ENCODE assay signal across 33 cellular contexts in the genomic region with DNA sequence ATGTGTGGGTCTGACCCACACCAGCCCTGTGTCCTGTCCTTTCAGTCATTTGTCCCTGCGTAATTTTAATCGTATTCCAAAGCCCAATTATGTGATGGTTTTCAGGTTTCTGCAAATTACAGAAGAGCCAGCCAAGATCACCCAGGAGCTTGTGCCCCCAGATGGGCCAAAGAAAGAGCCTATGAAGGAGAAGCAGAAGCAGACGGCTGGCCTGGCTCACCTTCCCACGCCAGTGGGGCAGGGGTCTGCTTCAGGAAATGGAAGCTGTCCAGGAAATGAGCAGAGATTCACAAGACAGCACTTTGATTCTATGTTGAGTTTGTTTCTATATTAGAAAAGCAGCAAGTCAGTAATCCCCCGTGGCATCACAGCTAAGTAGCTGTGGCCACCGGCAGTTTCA. TPM values are rescaled to one million over a fixed set of nuclear protein-coding genes. Genes with fewer than 3 reads are reported as not detected.
"Had no signal": no experiment of that assay in that cellular context is flagged by ENCODE, and none has a peak within 500 bp of the region (broad histone marks: within the 10 kb centered on the region; RNA-seq: fewer than 3 reads in every experiment).

No MANE protein-coding gene starts in this region.

- H3K27ac ChIP-seq: adrenal gland, breast epithelium, cardiac muscle cell, colonic mucosa, epithelial cell of prostate, foreskin keratinocyte, gastrocnemius medialis, heart right ventricle had no signal

- H3K36me3 ChIP-seq: adrenal gland, breast epithelium, cardiac muscle cell, colonic mucosa, gastrocnemius medialis had no signal

- H3K27me3 Mint-ChIP-seq: brain; dendritic cell treated with granulocyte-macrophage colony-stimulating factor and Interleukin-4, amounts not matched to agents 40 ng/mL and 50 ng/mL, for 4 days had no signal

- ATAC-seq: activated CD4-positive, alpha-beta T cell treated with anti-CD3 and anti-CD28 coated beads for 36 hours; activated CD8-positive, alpha-beta memory T cell treated with anti-CD3 and anti-CD28 coated beads, Interleukin-2, amount 10 ng/mL, durations not matched to agents 7 days and 5 days; activated CD8-positive, alpha-beta T cell treated with anti-CD3 and anti-CD28 coated beads, Interleukin-2, amount 10 ng/mL, durations not matched to agents 7 days and 5 days; activated naive CD8-positive, alpha-beta T cell treated with anti-CD3 and anti-CD28 coated beads, Interleukin-2, amount 50 U/mL, for 24 hours; foreskin keratinocyte; gastrocnemius medialis; heart right ventricle had no signal

- DNase-seq: activated CD4-positive, alpha-beta memory T cell treated with anti-CD3 and anti-CD28 coated beads for 36 hours; activated CD4-positive, alpha-beta T cell treated with anti-CD3 and anti-CD28 coated beads for 36 hours; activated CD4-positive, alpha-beta T cell treated with anti-CD3 and anti-CD28 coated beads, Interleukin-2, amount 10 ng/mL, durations not matched to agents 24 days and 14 days; activated CD4-positive, CD25-positive, alpha-beta regulatory T cell; activated CD4-positive, CD25-positive, alpha-beta regulatory T cell treated with anti-CD3 and anti-CD28 coated beads, Interleukin-2, amount 50 U/mL, for 72 hours; activated CD8-positive, alpha-beta memory T cell treated with anti-CD3 and anti-CD28 coated beads, Interleukin-2, amount 10 ng/mL, durations not matched to agents 7 days and 5 days; activated CD8-positive, alpha-beta memory T cell treated with anti-CD3 and anti-CD28 coated beads, Interleukin-2, amount 50 U/mL, for 4 hours; activated CD8-positive, alpha-beta T cell treated with anti-CD3 and anti-CD28 coated beads, Interleukin-2, amount 10 ng/mL, durations not matched to agents 7 days and 5 days; activated effector memory CD4-positive, alpha-beta T cell treated with anti-CD3 and anti-CD28 coated beads, Interleukin-2, amount 50 U/mL, for 16 hours; activated naive CD4-positive, alpha-beta T cell treated with anti-CD3 and anti-CD28 coated beads for 36 hours; activated naive CD8-positive, alpha-beta T cell treated with anti-CD3 and anti-CD28 coated beads for 36 hours; activated naive CD8-positive, alpha-beta T cell treated with anti-CD3 and anti-CD28 coated beads, Interleukin-2, amount 50 U/mL, for 24 hours; activated T-cell treated with anti-CD3 and anti-CD28 coated beads, Interleukin-2, amount 50 U/mL, for 1 hour; activated T-cell treated with anti-CD3 and anti-CD28 coated beads, Interleukin-2, amount 50 U/mL, for 48 hours; adrenal gland; amygdala; central memory CD4-positive, alpha-beta T cell; cerebellar nuclear complex; colonic mucosa; dorsolateral prefrontal cortex; effector memory CD4-positive, alpha-beta T cell; foreskin keratinocyte; gastrocnemius medialis; heart right ventricle; T-helper 2 cell had no signal

- H3K27ac Mint-ChIP-seq: activated CD4-positive, alpha-beta memory T cell treated with anti-CD3 and anti-CD28 coated beads for 36 hours; activated CD4-positive, alpha-beta T cell treated with anti-CD3 and anti-CD28 coated beads for 36 hours; activated CD4-positive, alpha-beta T cell treated with anti-CD3 and anti-CD28 coated beads, Interleukin-2, amount 10 ng/mL, durations not matched to agents 24 days and 14 days; activated CD8-positive, alpha-beta memory T cell treated with anti-CD3 and anti-CD28 coated beads, Interleukin-2, amount 10 ng/mL, durations not matched to agents 7 days and 5 days; activated CD8-positive, alpha-beta T cell treated with anti-CD3 and anti-CD28 coated beads, Interleukin-2, amount 10 ng/mL, durations not matched to agents 7 days and 5 days; activated naive CD4-positive, alpha-beta T cell treated with anti-CD3 and anti-CD28 coated beads for 36 hours; activated naive CD4-positive, alpha-beta T cell treated with anti-CD3 and anti-CD28 coated beads, Interleukin-2, amount 50 U/mL, for 24 hours; activated naive CD8-positive, alpha-beta T cell treated with anti-CD3 and anti-CD28 coated beads for 36 hours; activated naive CD8-positive, alpha-beta T cell treated with anti-CD3 and anti-CD28 coated beads, Interleukin-2, amount 50 U/mL, for 24 hours; activated T-helper 1 cell treated with anti-CD3 and anti-CD28 coated beads, Interleukin-12 subunit alpha, Interleukin-12 subunit beta, Interleukin-2, Interleukin-4 antibody, amounts not matched to agents 30 ng/mL and 10 ng/mL and 1 ng/mL, durations not matched to agents 14 hours and 24 hours and 36 hours; activated T-helper 2 cell treated with anti-CD3 and anti-CD28 coated beads, Interferon-gamma antibody, Interleukin-2, Interleukin-4, amounts not matched to agents 10 μg/mL and 5 μg/mL and 100 μg/mL, durations not matched to agents 14 hours and 24 hours and 36 hours; dendritic cell treated with granulocyte-macrophage colony-stimulating factor and Interleukin-4, amounts not matched to agents 40 ng/mL and 50 ng/mL, for 4 days had no signal

- H3K27me3 ChIP-seq: adrenal gland, breast epithelium, cardiac muscle cell, colonic mucosa, dorsolateral prefrontal cortex, foreskin keratinocyte had no signal

- H3K4me1 ChIP-seq: colonic mucosa, foreskin keratinocyte had no signal

- H3K36me3 Mint-ChIP-seq: activated CD4-positive, alpha-beta memory T cell treated with anti-CD3 and anti-CD28 coated beads for 36 hours; activated CD8-positive, alpha-beta memory T cell treated with anti-CD3 and anti-CD28 coated beads, Interleukin-2, amount 10 ng/mL, durations not matched to agents 7 days and 5 days; activated naive CD4-positive, alpha-beta T cell treated with anti-CD3 and anti-CD28 coated beads, Interleukin-2, amount 50 U/mL, for 24 hours; activated naive CD8-positive, alpha-beta T cell treated with anti-CD3 and anti-CD28 coated beads for 36 hours; brain had no signal

- H3K4me3 ChIP-seq: adrenal gland, breast epithelium, cardiac muscle cell, colonic mucosa, dorsolateral prefrontal cortex, gastrocnemius medialis, heart right ventricle had no signal

- H3K9me3 ChIP-seq: adrenal gland, breast epithelium, colonic mucosa, gastrocnemius medialis, heart right ventricle had no signal

- H3K4me3 Mint-ChIP-seq: activated CD4-positive, alpha-beta memory T cell treated with anti-CD3 and anti-CD28 coated beads for 36 hours; activated CD4-positive, alpha-beta T cell treated with anti-CD3 and anti-CD28 coated beads for 36 hours; activated CD4-positive, alpha-beta T cell treated with anti-CD3 and anti-CD28 coated beads, Interleukin-2, amount 10 ng/mL, durations not matched to agents 24 days and 14 days; activated CD8-positive, alpha-beta memory T cell treated with anti-CD3 and anti-CD28 coated beads, Interleukin-2, amount 10 ng/mL, durations not matched to agents 7 days and 5 days; activated CD8-positive, alpha-beta T cell treated with anti-CD3 and anti-CD28 coated beads, Interleukin-2, amount 10 ng/mL, durations not matched to agents 7 days and 5 days; activated naive CD4-positive, alpha-beta T cell treated with anti-CD3 and anti-CD28 coated beads for 36 hours; activated naive CD4-positive, alpha-beta T cell treated with anti-CD3 and anti-CD28 coated beads, Interleukin-2, amount 50 U/mL, for 24 hours; activated naive CD8-positive, alpha-beta T cell treated with anti-CD3 and anti-CD28 coated beads for 36 hours; activated naive CD8-positive, alpha-beta T cell treated with anti-CD3 and anti-CD28 coated beads, Interleukin-2, amount 50 U/mL, for 24 hours; activated T-helper 1 cell treated with anti-CD3 and anti-CD28 coated beads, Interleukin-12 subunit alpha, Interleukin-12 subunit beta, Interleukin-2, Interleukin-4 antibody, amounts not matched to agents 30 ng/mL and 10 ng/mL and 1 ng/mL, durations not matched to agents 14 hours and 24 hours and 36 hours; brain; dendritic cell treated with granulocyte-macrophage colony-stimulating factor and Interleukin-4, amounts not matched to agents 40 ng/mL and 50 ng/mL, for 4 days had no signal

- H3K9me3 Mint-ChIP-seq: activated CD4-positive, alpha-beta memory T cell treated with anti-CD3 and anti-CD28 coated beads for 36 hours; activated CD4-positive, alpha-beta T cell treated with anti-CD3 and anti-CD28 coated beads, Interleukin-2, amount 10 ng/mL, durations not matched to agents 24 days and 14 days; activated naive CD4-positive, alpha-beta T cell treated with anti-CD3 and anti-CD28 coated beads for 36 hours; activated naive CD4-positive, alpha-beta T cell treated with anti-CD3 and anti-CD28 coated beads, Interleukin-2, amount 50 U/mL, for 24 hours; activated naive CD8-positive, alpha-beta T cell treated with anti-CD3 and anti-CD28 coated beads for 36 hours; activated naive CD8-positive, alpha-beta T cell treated with anti-CD3 and anti-CD28 coated beads, Interleukin-2, amount 50 U/mL, for 24 hours; activated T-helper 1 cell treated with anti-CD3 and anti-CD28 coated beads, Interleukin-12 subunit alpha, Interleukin-12 subunit beta, Interleukin-2, Interleukin-4 antibody, amounts not matched to agents 30 ng/mL and 10 ng/mL and 1 ng/mL, durations not matched to agents 14 hours and 24 hours and 36 hours; activated T-helper 2 cell treated with anti-CD3 and anti-CD28 coated beads, Interferon-gamma antibody, Interleukin-2, Interleukin-4, amounts not matched to agents 10 μg/mL and 5 μg/mL and 100 μg/mL, durations not matched to agents 14 hours and 24 hours and 36 hours; dendritic cell treated with granulocyte-macrophage colony-stimulating factor and Interleukin-4, amounts not matched to agents 40 ng/mL and 50 ng/mL, for 4 days had no signal

RNA-seq across cellular contexts. Expression of a gene that starts 11.7 kb away (rescaled TPM):
- total RNA-seq: activated CD8-positive, alpha-beta T cell treated with anti-CD3 and anti-CD28 coated beads, Interleukin-2, amount 10 ng/mL, durations not matched to agents 7 days and 5 days had no signal
